ENCODE assay signal across 12 cellular contexts in the genomic region with DNA sequence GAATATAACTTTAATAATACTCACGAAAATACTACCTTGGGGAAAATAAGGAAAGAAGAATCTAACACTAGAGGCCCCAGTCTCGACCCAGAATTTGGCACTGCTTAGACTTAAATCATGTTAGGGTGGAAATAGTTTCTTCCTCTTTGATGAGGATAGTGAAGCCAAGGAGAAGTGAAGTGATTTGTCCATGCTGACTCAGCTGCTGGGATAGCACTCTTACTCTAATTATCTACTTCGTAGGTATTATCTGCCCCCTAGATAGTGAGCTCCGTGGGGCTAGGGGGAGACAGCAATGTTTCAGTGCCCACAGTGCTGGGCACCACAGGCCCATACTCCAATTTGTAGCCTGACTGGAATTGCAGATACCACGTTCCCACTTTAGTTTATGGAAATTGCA. TPM values are rescaled to one million over a fixed set of nuclear protein-coding genes. Genes with fewer than 3 reads are reported as not detected.
DNase-seq lines count a peak whose midpoint lies in the region; ATAC-seq and TF ChIP-seq lines count a peak whose summit lies in the region.
"Had no signal": no experiment of that assay in that cellular context is flagged by ENCODE, and none has a peak within 500 bp of the region (broad histone marks: within the 10 kb centered on the region; RNA-seq: fewer than 3 reads in every experiment).

No MANE protein-coding gene starts in this region.

- TF ChIP-seq CTCF in DND-41 (IDR thresholded peaks at IDR 0.05; ENCODE audit: borderline replicate concordance, extremely low read depth, low read length, poor library complexity, severe bottlenecking) (no peak), dorsolateral prefrontal cortex (IDR thresholded peaks at IDR 0.05 in 54 of 56, conservative IDR thresholded peaks at IDR 0.05 in 2 of 56; ENCODE audit: low read depth in 1 of 56, partially characterized antibody in 56 of 56) (no peak), nephron progenitor cell (IDR thresholded peaks at IDR 0.05) (no peak)

- peaks cover 14% of the 10 kb centered on the region; the same call in 1 of the 2 replicates for H4K20me1 ChIP-seq in DND-41 (ENCODE audit: insufficient read depth, low read length)

- H3K36me3 ChIP-seq in DND-41 (ENCODE audit: insufficient read depth, low read length) = peaks cover 25% of the 10 kb centered on the region
- H3K36me3 ChIP-seq in KOPT-K1 (ENCODE audit: insufficient read depth, low read length) = no peaks in the 10 kb centered on the region

- H2AFZ ChIP-seq in DND-41 (ENCODE audit: low read depth, low read length) = no peak overlapping the region

- intact Hi-C loops in dorsolateral prefrontal cortex (cut with DNase I) = loop anchor here in 1 of 2 donors (5.0 kb wide), 2 partner anchors 107 to 138 kb away; no protein-coding TSS in a partner anchor

- H3K79me2 ChIP-seq in DND-41 (ENCODE audit: insufficient read depth, low read length) = peaks cover 98% of the 10 kb centered on the region

- H3K9me3 ChIP-seq in DND-41 (ENCODE audit: insufficient read depth, low read length, severe bottlenecking) (no peaks in the 10 kb centered on the region), KOPT-K1 (ENCODE audit: insufficient read depth, low read length, poor library complexity, severe bottlenecking) (no peaks in the 10 kb centered on the region)

- peak overlapping the region; percentile 42 for H3K9ac ChIP-seq in DND-41 (ENCODE audit: low read depth, low read length)

- H3K4me2 ChIP-seq in DND-41 (ENCODE audit: insufficient read depth, low read length) = peak overlapping the region; percentile 98

- peak overlapping the region; percentile 93 for H3K4me3 Mint-ChIP-seq in nephron progenitor cell

- H3K4me1 ChIP-seq in DND-41 (ENCODE audit: insufficient read depth, low read length) = peaks cover 65% of the 10 kb centered on the region

- H3K27me3 ChIP-seq in DND-41 (ENCODE audit: insufficient read depth, low read length, poor library complexity) (no peaks in the 10 kb centered on the region), dorsolateral prefrontal cortex (no peaks in the 10 kb centered on the region)

- H3K4me3 ChIP-seq in DND-41 (ENCODE audit: low read depth in 1 of 2, low read length in 2 of 2) (peak overlapping the region in 1 of 2 experiments; percentile 37; a peak in 2 of 4 replicates), dorsolateral prefrontal cortex (peak overlapping the region; percentile 10 to 88 (median 73))

- H3K27ac ChIP-seq in DND-41 (ENCODE audit: low read length) (peak overlapping the region; percentile 71), KOPT-K1 (ENCODE audit: low read depth, low read length, poor library complexity, severe bottlenecking) (peak overlapping the region; percentile 1), dorsolateral prefrontal cortex (peak overlapping the region in 32 of 59 donors; percentile 23 to 91 (median 82))

- no peak for ATAC-seq in DND-41 (ENCODE audit: insufficient read depth, low read depth)
- no peak for ATAC-seq in HG02884 (IDR thresholded peaks at IDR 0.05; ENCODE audit: unreplicated experiment)

- peaks cover 7% of the 10 kb centered on the region for H3K27me3 Mint-ChIP-seq in nephron progenitor cell (ENCODE audit: low read depth, poor library complexity)

- H3K27ac Mint-ChIP-seq in nephron progenitor cell = no peak overlapping the region
- H3K27ac Mint-ChIP-seq: IgD-negative memory B cell; T-helper 2 cell treated with Interferon-gamma antibody and Interleukin-4, amounts not matched to agents 5 μg/mL and 100 μg/mL, for 36 hours had no signal

- H3K4me1 Mint-ChIP-seq in nephron progenitor cell = peaks cover 75% of the 10 kb centered on the region

- H3K9me3 Mint-ChIP-seq in nephron progenitor cell = no peaks in the 10 kb centered on the region
- H3K9me3 Mint-ChIP-seq: IgD-negative memory B cell; T-helper 2 cell treated with Interferon-gamma antibody and Interleukin-4, amounts not matched to agents 5 μg/mL and 100 μg/mL, for 36 hours had no signal

- H3K36me3 Mint-ChIP-seq in nephron progenitor cell (ENCODE audit: low read depth) = peaks cover 13% of the 10 kb centered on the region

- DNase-seq in DND-41 = peak; percentile 19
- no peak for DNase-seq in dorsolateral prefrontal cortex
- no peak for DNase-seq in nephron progenitor cell
- no peak for DNase-seq in NCI-H510A treated with DMSO at 0.1 percent for 48 hours (lab: John Stamatoyannopoulos, UW)
- DNase-seq in NCI-H82 treated with DMSO at 0.1 percent for 48 hours (lab: John Stamatoyannopoulos, UW; ENCODE audit: unreplicated experiment) = no peak
- DNase-seq in A172 (ENCODE audit: low spot score) = no peak
- DNase-seq: activated T-cell treated with anti-CD3 and anti-CD28 coated beads, Interleukin-2, amount 50 U/mL, for 1 hour; NCI-H524 treated with DMSO at 0.1 percent for 48 hours had no signal

RNA-seq across cellular contexts. Expression of a gene that starts 2.6 kb away (rescaled TPM):
- 100 to 1,000 TPM in 39 of 120 experiments, 10 to 100 TPM in 81; 40.5 to 147 (median 89.3) TPM for total RNA-seq in dorsolateral prefrontal cortex
- total RNA-seq in A172 (2014; rRNA removed; shearing (Covaris generic)) = 12.3 and 17.8 TPM in 2 replicates

Comparison
In these comparisons a context has a peak if more than half of its experiments do, and no peak if none do; other contexts are left out.
1. H3K27ac ChIP-seq: peak in every context shown above with its lines; median percentile 82 in dorsolateral prefrontal cortex; 71 in DND-41; 1 in KOPT-K1.